In genomic region chr3:46946416-46946815, GRCh38 we compare ENCODE assay signal across 1 cellular context.
TF ChIP-seq lines count a peak whose summit lies in the region.

No MANE protein-coding gene starts in this region.

TF ChIP-seq in endothelial cell of umbilical vein, 7 proteins besides CTCF, POLR2A, EP300 and RAD21 (continued from another document):
- no peak for TF ChIP-seq EZH2 (IDR thresholded peaks at IDR 0.05; ENCODE audit: borderline replicate concordance, low read depth, low read length, severe bottlenecking)
